Comparison of ENCODE assay signal across 11 cellular contexts in genomic region chr3:52248816-52249547, GRCh38. TPM values are rescaled to one million over a fixed set of nuclear protein-coding genes. Genes with fewer than 3 reads are reported as not detected.
DNase-seq lines count a peak whose midpoint lies in the region; TF ChIP-seq lines count a peak whose summit lies in the region.
"Had no signal": no experiment of that assay in that cellular context is flagged by ENCODE, and none has a peak within 500 bp of the region (broad histone marks: within the 10 kb centered on the region; RNA-seq: fewer than 3 reads in every experiment).

No MANE protein-coding gene starts in this region.

- peak; percentile 50 for DNase-seq in NCI-H1105 treated with DMSO at 0.1 percent for 48 hours (lab: John Stamatoyannopoulos, UW)
- no peak for DNase-seq in NCI-H1105 (lab: John Stamatoyannopoulos, UW)
- peak; percentile 5 for DNase-seq in NCI-H524 treated with DMSO at 0.1 percent for 48 hours (lab: John Stamatoyannopoulos, UW)
- peak; percentile 93 for DNase-seq in cerebellum (ENCODE audit: low spot score)
- DNase-seq in BE2C, result no peak
- DNase-seq in NCI-H2029 (lab: John Stamatoyannopoulos, UW), result no peak
- no peak for DNase-seq in NCI-H510A treated with DMSO at 0.1 percent for 48 hours (lab: John Stamatoyannopoulos, UW)

- H3K4me1 ChIP-seq in neutrophil (ENCODE audit: control insufficient read depth in 1 of 2, insufficient read depth in 1 of 2, low read depth in 1 of 2, low read length in 1 of 2) (peaks cover 61 to 73% of the 10 kb centered on the region in 2 experiments), BE2C (peaks cover 7% of the 10 kb centered on the region; the same call in 1 of the 2 replicates)

- H3K36me3 ChIP-seq in neutrophil (peaks cover 63% of the 10 kb centered on the region), BE2C (peaks cover 7% of the 10 kb centered on the region)

- H3K27me3 ChIP-seq in neutrophil, result no peaks in the 10 kb centered on the region
- no peaks in the 10 kb centered on the region for H3K27me3 ChIP-seq in BE2C
- H3K27me3 ChIP-seq: SJSA1 had no signal

- no peaks in the 10 kb centered on the region for H3K9me3 ChIP-seq in neutrophil
- H3K9me3 ChIP-seq in BE2C, result no peaks in the 10 kb centered on the region
- H3K9me3 ChIP-seq: A549, SJSA1 had no signal

- H3K27ac ChIP-seq in neutrophil, result peak overlapping the region; percentile 98
- H3K27ac ChIP-seq: A549, epithelial cell of prostate, SJSA1 had no signal

- no peak overlapping the region for H3K4me3 ChIP-seq in neutrophil (ENCODE audit: low read depth in 1 of 2, low read length in 1 of 2)
- no peak overlapping the region for H3K4me3 ChIP-seq in BE2C (ENCODE audit: low read depth, low read length)
- H3K4me3 ChIP-seq: A549, SJSA1 had no signal

- no peak for TF ChIP-seq CTCF in neutrophil (IDR thresholded peaks at IDR 0.05)
- no peak for TF ChIP-seq CTCF in BE2C (IDR thresholded peaks at IDR 0.05; ENCODE audit: low read depth, low read length)

RNA-seq across cellular contexts. Expression of gene PPM1M, which starts 3.4 kb away (rescaled TPM):
- 3.1 TPM for total RNA-seq in cerebellum
- polyA plus RNA-seq in BE2C (2012; ENCODE audit: insufficient read depth, insufficient read length, low read depth), result 5.6 TPM

RNA-seq across cellular contexts. Expression of gene TWF2, which starts 10.0 kb away (rescaled TPM):
- 15.1 TPM for total RNA-seq in cerebellum
- polyA plus RNA-seq in BE2C (2012; ENCODE audit: insufficient read depth, insufficient read length, low read depth), result 72.0 TPM

RNA-seq across cellular contexts. Expression of gene TLR9, which starts 23.5 kb away (rescaled TPM):
- 0.09 TPM for total RNA-seq in cerebellum
- polyA plus RNA-seq in BE2C (2012; ENCODE audit: insufficient read depth, insufficient read length, low read depth), result not detected
- total RNA-seq: SJSA1 had no signal

RNA-seq across cellular contexts. Expression of gene WDR82, which starts 29.5 kb away (rescaled TPM):
- total RNA-seq in cerebellum, result 117 TPM
- polyA plus RNA-seq in BE2C (2012; ENCODE audit: insufficient read depth, insufficient read length, low read depth), result 64.6 TPM

RNA-seq across cellular contexts. Expression of gene GLYCTK, which starts 38.6 kb away (rescaled TPM):
- total RNA-seq in cerebellum, result 4.0 TPM
- 27.8 TPM for polyA plus RNA-seq in BE2C (2012; ENCODE audit: insufficient read depth, insufficient read length, low read depth)

Comparison
In these comparisons a context has a peak if more than half of its experiments do, and no peak if none do; other contexts are left out.
1. DNase-seq: peak in NCI-H1105 treated with DMSO at 0.1 percent for 48 hours (single experiment), NCI-H524 treated with DMSO at 0.1 percent for 48 hours (single experiment) and cerebellum (single experiment); none in NCI-H1105 (single experiment), BE2C (single experiment), NCI-H2029 (single experiment) and NCI-H510A treated with DMSO at 0.1 percent for 48 hours (single experiment).